ENCODE assay signal across 24 cellular contexts in genomic region chr11:94330789-94331188, GRCh38. TPM values are rescaled to one million over a fixed set of nuclear protein-coding genes. Genes with fewer than 3 reads are reported as not detected.
DNase-seq lines count a peak whose midpoint lies in the region; ATAC-seq, FAIRE-seq and TF ChIP-seq lines count a peak whose summit lies in the region.
"Had no signal": no experiment of that assay in that cellular context is flagged by ENCODE, and none has a peak within 500 bp of the region (broad histone marks: within the 10 kb centered on the region; RNA-seq: fewer than 3 reads in every experiment).

No MANE protein-coding gene starts in this region.

- no peak for TF ChIP-seq POLR2A in HCT116 (IDR thresholded peaks at IDR 0.05; ENCODE audit: borderline replicate concordance, extremely low read depth, insufficient read depth, insufficient read length)

- TF ChIP-seq CTCF in HCT116 (IDR thresholded peaks at IDR 0.05 in 2 of 3, conservative IDR thresholded peaks at IDR 0.05 in 1 of 3; ENCODE audit: borderline replicate concordance in 1 of 3, insufficient read depth in 1 of 3, low read depth in 2 of 3, low read length in 2 of 3) (no peak), Panc1 (IDR thresholded peaks at IDR 0.05) (no peak), bronchial epithelial cell (IDR thresholded peaks at IDR 0.05; ENCODE audit: insufficient read depth, low read length, severe bottlenecking) (no peak)

- H4K20me1 ChIP-seq in HCT116 (ENCODE audit: insufficient read depth) = no peaks in the 10 kb centered on the region

- no peak overlapping the region for H3K4me2 ChIP-seq in HCT116 (ENCODE audit: low read length)

- intact Hi-C loops in HCT116 (cut with micrococcal nuclease) = no loop called here
- intact Hi-C loops in Panc1 (cut with micrococcal nuclease; ENCODE audit: unreplicated experiment) = no loop called here

- H3K27ac ChIP-seq in HCT116 (ENCODE audit: low read depth, low read length) (no peak overlapping the region), Panc1 (ENCODE audit: low read length) (no peak overlapping the region)
- H3K27ac ChIP-seq: C4-2B, HL-60, SJCRH30 had no signal

- no peaks in the 10 kb centered on the region for H3K79me2 ChIP-seq in HCT116 (ENCODE audit: insufficient read depth, low read length)

- H2AFZ ChIP-seq in HCT116 (ENCODE audit: low read depth, low read length, poor library complexity, severe bottlenecking) = no peak overlapping the region

- CTCF ChIA-PET in HCT116 (lab: Charles Lee) = no interaction called here
- CTCF ChIA-PET in Panc1 (lab: Charles Lee) = no interaction called here

- no peaks in the 10 kb centered on the region; a peak in 1 of 4 replicates for H3K4me1 ChIP-seq in HCT116 (ENCODE audit: control insufficient read depth in 1 of 2, insufficient read depth in 2 of 2, low read length in 2 of 2)
- peaks cover 8% of the 10 kb centered on the region; the same call in 1 of the 2 replicates for H3K4me1 ChIP-seq in Panc1 (ENCODE audit: control insufficient read depth, insufficient read depth, low read length)
- H3K4me1 ChIP-seq: SJCRH30 had no signal

- H3K9me3 ChIP-seq in HCT116 (ENCODE audit: control insufficient read depth in 1 of 2, insufficient read depth in 1 of 2, low read depth in 1 of 2, low read length in 2 of 2) (no peaks in the 10 kb centered on the region), Panc1 (ENCODE audit: control insufficient read depth, insufficient read depth, low read depth, low read length) (no peaks in the 10 kb centered on the region)
- H3K9me3 ChIP-seq: SJCRH30 had no signal

- H3K36me3 ChIP-seq in HCT116 (ENCODE audit: control insufficient read depth in 1 of 2, insufficient read depth in 2 of 2, low read length in 2 of 2) (no peaks in the 10 kb centered on the region), Panc1 (ENCODE audit: control insufficient read depth, insufficient read depth, low read length) (no peaks in the 10 kb centered on the region), bronchial epithelial cell (ENCODE audit: control insufficient read depth, insufficient read depth, low read length) (no peaks in the 10 kb centered on the region)
- H3K36me3 ChIP-seq: SJCRH30 had no signal

- POLR2A ChIA-PET in HCT116 (lab: Charles Lee) (no interaction called here), Panc1 (lab: Charles Lee) (no interaction called here)

- no peak for ATAC-seq in HCT116
- ATAC-seq in Panc1 = peak; percentile 74
- no peak for ATAC-seq in HG03045 (IDR thresholded peaks at IDR 0.05; ENCODE audit: unreplicated experiment)
- no peak for ATAC-seq in HG03521 (IDR thresholded peaks at IDR 0.05; ENCODE audit: unreplicated experiment)

- no peaks in the 10 kb centered on the region for H3K9me2 ChIP-seq in HCT116 (ENCODE audit: insufficient read depth)

- RAD21 ChIA-PET in HCT116 (lab: Charles Lee; ENCODE audit: low non-redundant PET in 1 of 2, low total read pairs in 2 of 2, uncharacterized antibody in 2 of 2, unreplicated experiment in 2 of 2) = no interaction called here

- H3K4me3 ChIP-seq in HCT116 (replicated peaks in 1 of 2; ENCODE audit: low read depth in 1 of 2, low read length in 2 of 2) (no peak overlapping the region), Panc1 (ENCODE audit: low read depth in 2 of 2, low read length in 2 of 2) (no peak overlapping the region), bronchial epithelial cell (ENCODE audit: low read depth, low read length) (no peak overlapping the region)
- H3K4me3 ChIP-seq: SJCRH30 had no signal

- H3K27me3 ChIP-seq in HCT116 (ENCODE audit: insufficient read depth, low read length) (no peaks in the 10 kb centered on the region), Panc1 (ENCODE audit: control insufficient read depth, insufficient read depth, low read length) (no peaks in the 10 kb centered on the region; the same call in none of the 2 replicates), bronchial epithelial cell (ENCODE audit: control insufficient read depth, insufficient read depth, low read length) (no peaks in the 10 kb centered on the region)
- H3K27me3 ChIP-seq: SJCRH30 had no signal

- TF ChIP-seq RAD21 in HCT116 (IDR thresholded peaks at IDR 0.05; ENCODE audit: low read depth) = no peak

- BruUV-seq in HCT116 (replicated peaks; lab: Mats Ljungman, UMichigan) (no TSS peak), Panc1 (replicated peaks; lab: Mats Ljungman, UMichigan) (no TSS peak)

- H3K9ac ChIP-seq in HCT116 (ENCODE audit: low read length) = no peak overlapping the region

- no peak for FAIRE-seq in bronchial epithelial cell (lab: Jason Lieb, UNC)
- FAIRE-seq: HTR-8/SVneo had no signal

- in situ Hi-C loops in Panc1 (cut with HindIII; ENCODE audit: low pct_unique_long_range_greater_than_20kb, low sequenced_read_pairs) = no loop called here

- no peak for DNase-seq in HCT116 (ENCODE audit: low read depth, low spot score)
- DNase-seq in Panc1 (ENCODE audit: low read depth, low spot score) = no peak
- DNase-seq in bronchial epithelial cell (ENCODE audit: low read depth) = peak; percentile 74
- peak; percentile 69 for DNase-seq in renal cortical epithelial cell (ENCODE audit: low read depth)
- no peak for DNase-seq in activated CD4-positive, alpha-beta T cell treated with anti-CD3 and anti-CD28 coated beads for 48 hours
- DNase-seq: AML-193, DMS79, HCEC 1CT, Karpas-422, MM.1S, NCI-H1092, NCI-H1436 treated with DMSO at 0.1 percent for 48 hours, NCI-H2029, NCI-H446, NCI-H526 treated with DMSO at 0.1 percent for 48 hours, SJCRH30 had no signal

TF ChIP-seq in HCT116, 20 proteins besides CTCF, POLR2A, EP300 and RAD21:
- no peak for TF ChIP-seq CBX3 (IDR thresholded peaks at IDR 0.05; ENCODE audit: low read depth)
- no peak for TF ChIP-seq REST (IDR thresholded peaks at IDR 0.05; ENCODE audit: low read depth)
- peak; percentile 16; the same call in 1 of the 2 replicates for TF ChIP-seq JUND (IDR thresholded peaks at IDR 0.05)

RNA-seq across cellular contexts. Expression of gene IZUMO1R, which starts 26.4 kb away (rescaled TPM):
- not detected for total RNA-seq in HCT116 (2021; ENCODE audit: unreplicated experiment)
- 0.22 TPM in 1 of 2 replicates, not detected in the other for polyA plus RNA-seq in HCT116 (2012)
- total RNA-seq in Panc1 (2021; ENCODE audit: unreplicated experiment) = not detected
- not detected for polyA plus RNA-seq in Panc1 (2012; ENCODE audit: insufficient read length)
- total RNA-seq in bronchial epithelial cell = not detected in 2 replicates
- not detected in 2 replicates for total RNA-seq in renal cortical epithelial cell
- total RNA-seq: G401, OCI-LY7, SJCRH30 had no signal
- polyA plus RNA-seq: IgD-negative memory B cell had no signal

Comparison
In these comparisons a context has a peak if more than half of its experiments do, and no peak if none do; other contexts are left out.
1. DNase-seq: peak in bronchial epithelial cell (single experiment) and renal cortical epithelial cell (single experiment); none in HCT116 (single experiment), Panc1 (single experiment) and activated CD4-positive, alpha-beta T cell treated with anti-CD3 and anti-CD28 coated beads for 48 hours (single experiment).